3 cellular contexts compared by ENCODE assay signal in the genomic region with DNA sequence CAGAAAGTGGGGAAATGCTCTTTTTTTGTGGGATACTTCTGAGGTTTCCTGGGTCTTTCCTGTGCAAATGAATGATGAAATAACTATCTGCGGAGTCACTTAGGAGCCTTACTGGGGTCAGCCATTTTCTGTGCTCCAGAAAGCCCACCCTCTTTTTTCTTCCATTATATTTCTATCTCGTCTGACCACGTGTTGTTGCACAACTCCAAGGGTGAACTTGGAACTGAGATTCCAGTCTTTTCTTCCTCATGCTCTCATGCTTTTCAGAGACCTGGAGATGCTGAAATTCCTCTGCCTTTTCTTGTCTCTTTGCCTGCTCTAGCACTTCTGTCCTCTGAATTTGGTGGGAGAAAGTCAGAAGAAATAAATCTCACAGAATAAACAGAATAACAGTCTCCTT.
TF ChIP-seq lines count a peak whose summit lies in the region.

No MANE protein-coding gene starts in this region.

TF ChIP-seq in IMR-90, 13 proteins besides CTCF, POLR2A, EP300 and RAD21:
- no peak for TF ChIP-seq RCOR1 (IDR thresholded peaks at IDR 0.05; ENCODE audit: insufficient replicate concordance, low read length)
- TF ChIP-seq CEBPB (IDR thresholded peaks at IDR 0.05; ENCODE audit: low read depth, low read length): peak; percentile 42; the same call in 1 of the 2 replicates
- TF ChIP-seq CHD1 (IDR thresholded peaks at IDR 0.05; ENCODE audit: low read depth, low read length): no peak
- TF ChIP-seq, protein P1, sequence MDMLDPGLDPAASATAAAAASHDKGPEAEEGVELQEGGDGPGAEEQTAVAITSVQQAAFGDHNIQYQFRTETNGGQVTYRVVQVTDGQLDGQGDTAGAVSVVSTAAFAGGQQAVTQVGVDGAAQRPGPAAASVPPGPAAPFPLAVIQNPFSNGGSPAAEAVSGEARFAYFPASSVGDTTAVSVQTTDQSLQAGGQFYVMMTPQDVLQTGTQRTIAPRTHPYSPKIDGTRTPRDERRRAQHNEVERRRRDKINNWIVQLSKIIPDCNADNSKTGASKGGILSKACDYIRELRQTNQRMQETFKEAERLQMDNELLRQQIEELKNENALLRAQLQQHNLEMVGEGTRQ (IDR thresholded peaks at IDR 0.05; ENCODE audit: low read depth, low read length): no peak
- TF ChIP-seq BHLHE40 (IDR thresholded peaks at IDR 0.05; ENCODE audit: low read depth, low read length): no peak
- TF ChIP-seq, protein P2, sequence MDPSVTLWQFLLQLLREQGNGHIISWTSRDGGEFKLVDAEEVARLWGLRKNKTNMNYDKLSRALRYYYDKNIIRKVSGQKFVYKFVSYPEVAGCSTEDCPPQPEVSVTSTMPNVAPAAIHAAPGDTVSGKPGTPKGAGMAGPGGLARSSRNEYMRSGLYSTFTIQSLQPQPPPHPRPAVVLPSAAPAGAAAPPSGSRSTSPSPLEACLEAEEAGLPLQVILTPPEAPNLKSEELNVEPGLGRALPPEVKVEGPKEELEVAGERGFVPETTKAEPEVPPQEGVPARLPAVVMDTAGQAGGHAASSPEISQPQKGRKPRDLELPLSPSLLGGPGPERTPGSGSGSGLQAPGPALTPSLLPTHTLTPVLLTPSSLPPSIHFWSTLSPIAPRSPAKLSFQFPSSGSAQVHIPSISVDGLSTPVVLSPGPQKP (IDR thresholded peaks at IDR 0.05; ENCODE audit: borderline replicate concordance, low read depth, low read length): no peak
- TF ChIP-seq MXI1 (IDR thresholded peaks at IDR 0.05; ENCODE audit: borderline replicate concordance, low read depth, low read length): no peak
- TF ChIP-seq NFE2L2 (IDR thresholded peaks at IDR 0.05; ENCODE audit: low read depth, low read length): no peak
TF ChIP-seq in IMR-90: peak in this region for 1.

TF ChIP-seq in H1, 55 proteins besides CTCF, POLR2A, EP300 and RAD21:
- no peak for TF ChIP-seq TAF1 (IDR thresholded peaks at IDR 0.05; ENCODE audit: low read depth, low read length)
- 0 out of 2 replicates have a peak, but pooled peaks have one; percentile 4 for TF ChIP-seq CEBPB (IDR thresholded peaks at IDR 0.05; ENCODE audit: low read depth, low read length)

TF ChIP-seq in neural cell, 6 proteins besides CTCF, POLR2A, EP300 and RAD21:
- TF ChIP-seq EZH2 (IDR thresholded peaks at IDR 0.05; ENCODE audit: borderline replicate concordance, insufficient read depth, low read length, poor library complexity, severe bottlenecking) (no peak), MXI1 (conservative IDR thresholded peaks at IDR 0.05; ENCODE audit: poor library complexity, severe bottlenecking) (no peak), POLR2AphosphoS5 (IDR thresholded peaks at IDR 0.05) (no peak), SMC3 (conservative IDR thresholded peaks at IDR 0.05; ENCODE audit: poor library complexity) (no peak), TAF1 (IDR thresholded peaks at IDR 0.05; ENCODE audit: low read depth) (no peak)
- TF ChIP-seq, protein P3, sequence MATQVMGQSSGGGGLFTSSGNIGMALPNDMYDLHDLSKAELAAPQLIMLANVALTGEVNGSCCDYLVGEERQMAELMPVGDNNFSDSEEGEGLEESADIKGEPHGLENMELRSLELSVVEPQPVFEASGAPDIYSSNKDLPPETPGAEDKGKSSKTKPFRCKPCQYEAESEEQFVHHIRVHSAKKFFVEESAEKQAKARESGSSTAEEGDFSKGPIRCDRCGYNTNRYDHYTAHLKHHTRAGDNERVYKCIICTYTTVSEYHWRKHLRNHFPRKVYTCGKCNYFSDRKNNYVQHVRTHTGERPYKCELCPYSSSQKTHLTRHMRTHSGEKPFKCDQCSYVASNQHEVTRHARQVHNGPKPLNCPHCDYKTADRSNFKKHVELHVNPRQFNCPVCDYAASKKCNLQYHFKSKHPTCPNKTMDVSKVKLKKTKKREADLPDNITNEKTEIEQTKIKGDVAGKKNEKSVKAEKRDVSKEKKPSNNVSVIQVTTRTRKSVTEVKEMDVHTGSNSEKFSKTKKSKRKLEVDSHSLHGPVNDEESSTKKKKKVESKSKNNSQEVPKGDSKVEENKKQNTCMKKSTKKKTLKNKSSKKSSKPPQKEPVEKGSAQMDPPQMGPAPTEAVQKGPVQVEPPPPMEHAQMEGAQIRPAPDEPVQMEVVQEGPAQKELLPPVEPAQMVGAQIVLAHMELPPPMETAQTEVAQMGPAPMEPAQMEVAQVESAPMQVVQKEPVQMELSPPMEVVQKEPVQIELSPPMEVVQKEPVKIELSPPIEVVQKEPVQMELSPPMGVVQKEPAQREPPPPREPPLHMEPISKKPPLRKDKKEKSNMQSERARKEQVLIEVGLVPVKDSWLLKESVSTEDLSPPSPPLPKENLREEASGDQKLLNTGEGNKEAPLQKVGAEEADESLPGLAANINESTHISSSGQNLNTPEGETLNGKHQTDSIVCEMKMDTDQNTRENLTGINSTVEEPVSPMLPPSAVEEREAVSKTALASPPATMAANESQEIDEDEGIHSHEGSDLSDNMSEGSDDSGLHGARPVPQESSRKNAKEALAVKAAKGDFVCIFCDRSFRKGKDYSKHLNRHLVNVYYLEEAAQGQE (IDR thresholded peaks at IDR 0.05; ENCODE audit: borderline replicate concordance): no peak
